ENCODE assay signal across 9 cellular contexts in genomic region chr6:154994881-154995240, GRCh38. TPM values are rescaled to one million over a fixed set of nuclear protein-coding genes. Genes with fewer than 3 reads are reported as not detected.
A peak's percentile ranks its signal among the peaks of the same experiment; 100 is the strongest.
DNase-seq lines count a peak whose midpoint lies in the region; ATAC-seq and TF ChIP-seq lines count a peak whose summit lies in the region.
"Had no signal": no experiment of that assay in that cellular context is flagged by ENCODE, and none has a peak within 500 bp of the region (broad histone marks: within the 10 kb centered on the region; RNA-seq: fewer than 3 reads in every experiment).

No MANE protein-coding gene starts in this region.

- no peak overlapping the region for H3K27ac Mint-ChIP-seq in activated naive CD8-positive, alpha-beta T cell treated with anti-CD3 and anti-CD28 coated beads for 36 hours
- H3K27ac Mint-ChIP-seq: CD4-positive, alpha-beta T cell had no signal

- H3K36me3 Mint-ChIP-seq in activated T-cell treated with anti-CD3 and anti-CD28 coated beads, Interleukin-2, amount 50 U/mL, for 4 hours (ENCODE audit: insufficient read depth) = no peaks in the 10 kb centered on the region
- H3K36me3 Mint-ChIP-seq in activated naive CD8-positive, alpha-beta T cell treated with anti-CD3 and anti-CD28 coated beads for 36 hours = no peaks in the 10 kb centered on the region

- no peak for TF ChIP-seq EP300 in suprapubic skin (IDR thresholded peaks at IDR 0.05)

- no peak overlapping the region for H2AK5ac ChIP-seq in mesendoderm (ENCODE audit: low read length)

- H3K4me3 Mint-ChIP-seq in activated T-cell treated with anti-CD3 and anti-CD28 coated beads, Interleukin-2, amount 50 U/mL, for 4 hours = peak overlapping the region; percentile 57
- H3K4me3 Mint-ChIP-seq in activated naive CD8-positive, alpha-beta T cell treated with anti-CD3 and anti-CD28 coated beads for 36 hours = peak overlapping the region; percentile 62
- H3K4me3 Mint-ChIP-seq: CD4-positive, alpha-beta T cell had no signal

- no peak overlapping the region for H2BK5ac ChIP-seq in mesendoderm (ENCODE audit: low read length)

- WGBS in mesendoderm (ENCODE audit: extremely low coverage, insufficient coverage, low lambda C conversion rate) = no CpG with 5 or more reads among the region's 28 CpGs
- 46% methylated on average over 11 of the region's 28 CpGs for WGBS in suprapubic skin

- no peak overlapping the region for H3K4ac ChIP-seq in mesendoderm (ENCODE audit: low read depth, low read length)

- peak overlapping the region; percentile 90 for H3K56ac ChIP-seq in mesendoderm (ENCODE audit: low read length)

- H3K27me3 Mint-ChIP-seq in activated T-cell treated with anti-CD3 and anti-CD28 coated beads, Interleukin-2, amount 50 U/mL, for 4 hours (ENCODE audit: low read depth) = peaks cover 38% of the 10 kb centered on the region
- peaks cover 52% of the 10 kb centered on the region for H3K27me3 Mint-ChIP-seq in activated naive CD8-positive, alpha-beta T cell treated with anti-CD3 and anti-CD28 coated beads for 36 hours

- H2BK120ac ChIP-seq in mesendoderm (ENCODE audit: low read depth, low read length) = no peak overlapping the region

- H3K4me1 Mint-ChIP-seq in activated T-cell treated with anti-CD3 and anti-CD28 coated beads, Interleukin-2, amount 50 U/mL, for 4 hours (ENCODE audit: low read depth) = peaks cover 10% of the 10 kb centered on the region
- H3K4me1 Mint-ChIP-seq in activated naive CD8-positive, alpha-beta T cell treated with anti-CD3 and anti-CD28 coated beads for 36 hours = peaks cover 5% of the 10 kb centered on the region

- peak overlapping the region; percentile 84 for H3K9ac ChIP-seq in mesendoderm (ENCODE audit: low read length)

- H3K79me2 ChIP-seq in mesendoderm (ENCODE audit: control insufficient read depth, insufficient read depth, low read length) = no peaks in the 10 kb centered on the region

- peak overlapping the region; percentile 89 for H3K4me2 ChIP-seq in mesendoderm (ENCODE audit: low read length)

- H3K9me3 ChIP-seq in suprapubic skin = no peaks in the 10 kb centered on the region

- H3K27me3 ChIP-seq in mesendoderm (ENCODE audit: insufficient read depth, low read length, poor library complexity) (no peaks in the 10 kb centered on the region), suprapubic skin (peaks cover 19% of the 10 kb centered on the region)

- no peak for TF ChIP-seq CTCF in suprapubic skin (IDR thresholded peaks at IDR 0.05)

- peaks cover 2% of the 10 kb centered on the region for H3K4me1 ChIP-seq in mesendoderm (ENCODE audit: control insufficient read depth, low read depth, low read length)
- peaks cover 13% of the 10 kb centered on the region for H3K4me1 ChIP-seq in suprapubic skin

- H3K79me1 ChIP-seq in mesendoderm (ENCODE audit: low read length) = no peaks in the 10 kb centered on the region

- H3K23ac ChIP-seq in mesendoderm (ENCODE audit: low read length) = no peak overlapping the region

- DNase-seq in activated T-cell treated with anti-CD3 and anti-CD28 coated beads, Interleukin-2, amount 50 U/mL, for 4 hours = no peak
- no peak for DNase-seq in activated T-cell treated with anti-CD3 and anti-CD28 coated beads, Interleukin-2, amount 50 U/mL, for 1 hour
- no peak for DNase-seq in activated naive CD8-positive, alpha-beta T cell treated with anti-CD3 and anti-CD28 coated beads for 36 hours
- no peak for DNase-seq in mesendoderm
- DNase-seq in suprapubic skin (ENCODE audit: low spot score in 2 of 2) = no peak
- no peak for DNase-seq in inferior parietal cortex (ENCODE audit: extremely low spot score)
- DNase-seq in sciatic nerve (ENCODE audit: low spot score) = no peak
- DNase-seq: CD4-positive, alpha-beta T cell had no signal

- TF ChIP-seq POLR2A in suprapubic skin (IDR thresholded peaks at IDR 0.05) = no peak

- no peak overlapping the region for H4K5ac ChIP-seq in mesendoderm (ENCODE audit: low read length)

- ATAC-seq in activated T-cell treated with anti-CD3 and anti-CD28 coated beads, Interleukin-2, amount 50 U/mL, for 4 hours = no peak
- no peak for ATAC-seq in sciatic nerve
- no peak for ATAC-seq in GM19023 (IDR thresholded peaks at IDR 0.05; ENCODE audit: unreplicated experiment)

- H3K4me3 ChIP-seq in mesendoderm (ENCODE audit: low read length) = peak overlapping the region; percentile 66
- peak overlapping the region; percentile 72 for H3K4me3 ChIP-seq in suprapubic skin

- H2BK15ac ChIP-seq in mesendoderm (replicated peaks; ENCODE audit: low read depth) = no peak overlapping the region

- peak overlapping the region; percentile 54 for H3K18ac ChIP-seq in mesendoderm (ENCODE audit: low read length)

- H4K8ac ChIP-seq in mesendoderm (ENCODE audit: low read depth, low read length) = no peak overlapping the region

- H3K9me3 Mint-ChIP-seq in activated T-cell treated with anti-CD3 and anti-CD28 coated beads, Interleukin-2, amount 50 U/mL, for 4 hours = no peaks in the 10 kb centered on the region
- no peaks in the 10 kb centered on the region for H3K9me3 Mint-ChIP-seq in activated naive CD8-positive, alpha-beta T cell treated with anti-CD3 and anti-CD28 coated beads for 36 hours
- H3K9me3 Mint-ChIP-seq: CD4-positive, alpha-beta T cell had no signal

- intact Hi-C loops in sciatic nerve (cut with DNase I) = no loop called here

- H3K36me3 ChIP-seq in mesendoderm (ENCODE audit: control insufficient read depth, insufficient read depth, low read length) (no peaks in the 10 kb centered on the region), suprapubic skin (no peaks in the 10 kb centered on the region)

- H3K27ac ChIP-seq in mesendoderm (ENCODE audit: low read depth, low read length) (no peak overlapping the region), suprapubic skin (no peak overlapping the region)

RNA-seq across cellular contexts. Expression of gene TIAM2, which starts 0.3 kb away (rescaled TPM):
- 10 to 100 TPM; 11.0 to 18.5 (median 12.2) TPM for total RNA-seq in activated T-cell treated with anti-CD3 and anti-CD28 coated beads, Interleukin-2, amount 50 U/mL, for 4 hours
- 1 to 10 TPM; 2.5 to 3.8 TPM for total RNA-seq in activated naive CD8-positive, alpha-beta T cell treated with anti-CD3 and anti-CD28 coated beads for 36 hours
- 6.3 TPM for polyA plus RNA-seq in mesendoderm (2013, experiment 1 of 2)
- polyA plus RNA-seq in mesendoderm (2013, experiment 2 of 2) = 6.0 TPM
- total RNA-seq in suprapubic skin (10 to 100 TPM in 1 of 4 donors, 1 to 10 TPM in 3; 4.8 to 11.4 (median 6.7) TPM), sciatic nerve (14.6 TPM)
